In the genomic region with DNA sequence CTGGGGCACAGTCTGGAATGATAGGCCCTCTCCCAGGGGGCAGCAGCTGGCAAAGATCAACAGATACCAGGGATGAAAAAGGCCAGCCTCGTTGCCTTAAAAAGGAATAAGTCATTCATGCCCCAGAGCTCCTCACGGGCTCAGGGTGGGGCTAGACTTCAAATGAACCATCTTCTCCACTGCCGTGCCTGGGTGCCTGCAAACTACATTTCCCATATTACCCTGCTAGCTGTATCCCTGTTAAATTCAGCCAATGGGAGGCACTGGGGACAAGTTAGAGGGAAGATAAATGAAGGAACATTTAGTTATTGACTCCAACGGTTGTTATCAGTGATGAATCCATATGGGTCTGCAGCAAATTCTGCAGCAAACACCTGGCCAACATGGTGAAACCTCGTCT, we compare ENCODE assay signal across 17 cellular contexts.
A peak's percentile ranks its signal among the peaks of the same experiment; 100 is the strongest.
DNase-seq lines count a peak whose midpoint lies in the region; ATAC-seq and TF ChIP-seq lines count a peak whose summit lies in the region.
"Had no signal": no experiment of that assay in that cellular context is flagged by ENCODE, and none has a peak within 500 bp of the region (broad histone marks: within the 10 kb centered on the region; RNA-seq: fewer than 3 reads in every experiment).

No MANE protein-coding gene starts in this region.

- no peak overlapping the region for H3K4me3 ChIP-seq in GM23338
- H3K4me3 ChIP-seq: A549; BLaER1 treated with 17β-estradiol and CSF1 and Interleukin-3, amounts not matched to agents 10 nM and 100 nM had no signal

- peak; percentile 68 for ATAC-seq in GM23338
- peak; percentile 86 for ATAC-seq in WTC11
- ATAC-seq in GM19397 (IDR thresholded peaks at IDR 0.05; ENCODE audit: unreplicated experiment): no peak
- ATAC-seq: A549; CD8-positive, alpha-beta T cell had no signal

- H3K27me3 Mint-ChIP-seq in GM23338 (ENCODE audit: insufficient read depth, low read depth, poor library complexity) (no peaks in the 10 kb centered on the region), WTC11 (ENCODE audit: low read depth) (no peaks in the 10 kb centered on the region; the same call in 1 of the 2 replicates)
- H3K27me3 Mint-ChIP-seq: B cell had no signal

- H3K27ac Mint-ChIP-seq in GM23338: no peak overlapping the region
- no peak overlapping the region for H3K27ac Mint-ChIP-seq in WTC11
- H3K27ac Mint-ChIP-seq: B cell; CD4-positive, alpha-beta T cell; CD8-positive, alpha-beta T cell had no signal

- no peaks in the 10 kb centered on the region for H3K79me2 ChIP-seq in GM23338 (replicated peaks; ENCODE audit: insufficient read depth)

- H3K4me1 Mint-ChIP-seq in GM23338: no peaks in the 10 kb centered on the region
- H3K4me1 Mint-ChIP-seq in WTC11: no peaks in the 10 kb centered on the region
- H3K4me1 Mint-ChIP-seq: B cell had no signal

- DNase-seq in GM23338 (ENCODE audit: low spot score) (peak; percentile 11), WTC11 (ENCODE audit: low spot score) (no peak), iPS-NIHi7 (ENCODE audit: extremely low spot score) (peak; percentile 11), RWPE1 (ENCODE audit: low spot score) (no peak)
- DNase-seq: AML-193; Caco-2; Calu3; CD4-positive, alpha-beta T cell; CD8-positive, alpha-beta T cell; DMS79 treated with DMSO at 0.1 percent for 48 hours; GF-D8 had no signal

- TF ChIP-seq CTCF in GM23338 (conservative IDR thresholded peaks at IDR 0.05; ENCODE audit: low read depth in 2 of 2) (no peak), WTC11 (IDR thresholded peaks at IDR 0.05) (no peak), RWPE1 (conservative IDR thresholded peaks at IDR 0.05; ENCODE audit: low read depth) (no peak)

- peaks cover 4% of the 10 kb centered on the region for H3K9me2 ChIP-seq in GM23338 (ENCODE audit: insufficient read depth)

- H3K4me2 ChIP-seq in GM23338: no peak overlapping the region
- H3K4me2 ChIP-seq: A549; BLaER1 treated with 17β-estradiol and CSF1 and Interleukin-3, amounts not matched to agents 10 nM and 100 nM had no signal

- H3K27ac ChIP-seq in GM23338 (ENCODE audit: low read depth) (no peak overlapping the region), RWPE1 (no peak overlapping the region)
- H3K27ac ChIP-seq: 22Rv1; A549; BLaER1 treated with 17β-estradiol and CSF1 and Interleukin-3, amounts not matched to agents 10 nM and 100 nM; C4-2B had no signal

- no peaks in the 10 kb centered on the region for H3K27me3 ChIP-seq in GM23338 (ENCODE audit: insufficient read depth)
- H3K27me3 ChIP-seq: BLaER1 treated with 17β-estradiol and CSF1 and Interleukin-3, amounts not matched to agents 10 nM and 100 nM had no signal

- no peaks in the 10 kb centered on the region for H3K36me3 Mint-ChIP-seq in GM23338 (ENCODE audit: low read depth)
- no peaks in the 10 kb centered on the region for H3K36me3 Mint-ChIP-seq in WTC11
- H3K36me3 Mint-ChIP-seq: CD8-positive, alpha-beta T cell had no signal

- no peaks in the 10 kb centered on the region for H3K4me1 ChIP-seq in GM23338 (ENCODE audit: insufficient read depth)
- H3K4me1 ChIP-seq: A549; BLaER1 treated with 17β-estradiol and CSF1 and Interleukin-3, amounts not matched to agents 10 nM and 100 nM had no signal

- peak overlapping the region; percentile 83; the same call in 1 of the 2 replicates for H2AFZ ChIP-seq in GM23338

- no peaks in the 10 kb centered on the region for H3F3A ChIP-seq in GM23338 (replicated peaks; ENCODE audit: low read depth)

- POLR2A ChIA-PET in WTC11 (lab: Charles Lee) (no interaction called here), RWPE1 (lab: Yijun Ruan, JAX; ENCODE audit: low non-redundant PET) (no interaction called here)

- CTCF ChIA-PET in WTC11 (lab: Charles Lee) (interaction anchor here (0.7 kb wide), 1 partner anchor 58 kb away, joined by 3 read pairs; no protein-coding TSS in a partner anchor), RWPE1 (lab: Yijun Ruan, JAX) (no interaction called here)

- no peaks in the 10 kb centered on the region for H3K36me3 ChIP-seq in GM23338 (ENCODE audit: insufficient read depth)
- H3K36me3 ChIP-seq: BLaER1 treated with 17β-estradiol and CSF1 and Interleukin-3, amounts not matched to agents 10 nM and 100 nM had no signal

- no peaks in the 10 kb centered on the region for H4K20me1 ChIP-seq in GM23338 (replicated peaks; ENCODE audit: insufficient read depth)
- H4K20me1 ChIP-seq: BLaER1 treated with 17β-estradiol and CSF1 and Interleukin-3, amounts not matched to agents 10 nM and 100 nM had no signal

- H3K4me3 Mint-ChIP-seq in GM23338 (no peak overlapping the region), WTC11 (no peak overlapping the region)
- H3K4me3 Mint-ChIP-seq: B cell; CD4-positive, alpha-beta T cell; CD8-positive, alpha-beta T cell had no signal

- 0 out of 3 replicates have a peak, but pooled peaks cover 8% of the 10 kb centered on the region for H3K9me3 Mint-ChIP-seq in GM23338
- peaks cover 13% of the 10 kb centered on the region for H3K9me3 Mint-ChIP-seq in WTC11
- H3K9me3 Mint-ChIP-seq: CD4-positive, alpha-beta T cell; CD8-positive, alpha-beta T cell had no signal

TF ChIP-seq in GM23338, 12 proteins besides CTCF, POLR2A, EP300 and RAD21 (continues in another document):
- TF ChIP-seq ZNF331 (CRISPR knock-in tag; IDR thresholded peaks at IDR 0.05; ENCODE audit: low read depth) (no peak), JUNB (IDR thresholded peaks at IDR 0.05; ENCODE audit: unreplicated experiment) (no peak), EZH2 (IDR thresholded peaks at IDR 0.05; ENCODE audit: low read depth, unreplicated experiment) (no peak)

TF ChIP-seq in WTC11, 78 proteins besides CTCF, POLR2A, EP300 and RAD21 (continues in another document):
- no peak for TF ChIP-seq ETV6 (CRISPR knock-in tag; IDR thresholded peaks at IDR 0.05)
- no peak for TF ChIP-seq IRF2 (CRISPR knock-in tag; IDR thresholded peaks at IDR 0.05; ENCODE audit: borderline replicate concordance, low read depth)
- TF ChIP-seq, protein P1, sequence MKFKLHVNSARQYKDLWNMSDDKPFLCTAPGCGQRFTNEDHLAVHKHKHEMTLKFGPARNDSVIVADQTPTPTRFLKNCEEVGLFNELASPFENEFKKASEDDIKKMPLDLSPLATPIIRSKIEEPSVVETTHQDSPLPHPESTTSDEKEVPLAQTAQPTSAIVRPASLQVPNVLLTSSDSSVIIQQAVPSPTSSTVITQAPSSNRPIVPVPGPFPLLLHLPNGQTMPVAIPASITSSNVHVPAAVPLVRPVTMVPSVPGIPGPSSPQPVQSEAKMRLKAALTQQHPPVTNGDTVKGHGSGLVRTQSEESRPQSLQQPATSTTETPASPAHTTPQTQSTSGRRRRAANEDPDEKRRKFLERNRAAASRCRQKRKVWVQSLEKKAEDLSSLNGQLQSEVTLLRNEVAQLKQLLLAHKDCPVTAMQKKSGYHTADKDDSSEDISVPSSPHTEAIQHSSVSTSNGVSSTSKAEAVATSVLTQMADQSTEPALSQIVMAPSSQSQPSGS (CRISPR knock-in tag; IDR thresholded peaks at IDR 0.05; ENCODE audit: borderline replicate concordance, low read depth): no peak
- no peak for TF ChIP-seq NR3C1 (CRISPR knock-in tag; conservative IDR thresholded peaks at IDR 0.05; ENCODE audit: low read depth)
- TF ChIP-seq CREM (CRISPR knock-in tag; IDR thresholded peaks at IDR 0.05): no peak
- TF ChIP-seq, protein P2, sequence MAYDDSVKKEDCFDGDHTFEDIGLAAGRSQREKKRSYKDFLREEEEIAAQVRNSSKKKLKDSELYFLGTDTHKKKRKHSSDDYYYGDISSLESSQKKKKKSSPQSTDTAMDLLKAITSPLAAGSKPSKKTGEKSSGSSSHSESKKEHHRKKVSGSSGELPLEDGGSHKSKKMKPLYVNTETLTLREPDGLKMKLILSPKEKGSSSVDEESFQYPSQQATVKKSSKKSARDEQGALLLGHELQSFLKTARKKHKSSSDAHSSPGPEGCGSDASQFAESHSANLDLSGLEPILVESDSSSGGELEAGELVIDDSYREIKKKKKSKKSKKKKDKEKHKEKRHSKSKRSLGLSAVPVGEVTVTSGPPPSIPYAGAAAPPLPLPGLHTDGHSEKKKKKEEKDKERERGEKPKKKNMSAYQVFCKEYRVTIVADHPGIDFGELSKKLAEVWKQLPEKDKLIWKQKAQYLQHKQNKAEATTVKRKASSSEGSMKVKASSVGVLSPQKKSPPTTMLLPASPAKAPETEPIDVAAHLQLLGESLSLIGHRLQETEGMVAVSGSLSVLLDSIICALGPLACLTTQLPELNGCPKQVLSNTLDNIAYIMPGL (CRISPR knock-in tag; IDR thresholded peaks at IDR 0.05): no peak
- TF ChIP-seq, protein P3, sequence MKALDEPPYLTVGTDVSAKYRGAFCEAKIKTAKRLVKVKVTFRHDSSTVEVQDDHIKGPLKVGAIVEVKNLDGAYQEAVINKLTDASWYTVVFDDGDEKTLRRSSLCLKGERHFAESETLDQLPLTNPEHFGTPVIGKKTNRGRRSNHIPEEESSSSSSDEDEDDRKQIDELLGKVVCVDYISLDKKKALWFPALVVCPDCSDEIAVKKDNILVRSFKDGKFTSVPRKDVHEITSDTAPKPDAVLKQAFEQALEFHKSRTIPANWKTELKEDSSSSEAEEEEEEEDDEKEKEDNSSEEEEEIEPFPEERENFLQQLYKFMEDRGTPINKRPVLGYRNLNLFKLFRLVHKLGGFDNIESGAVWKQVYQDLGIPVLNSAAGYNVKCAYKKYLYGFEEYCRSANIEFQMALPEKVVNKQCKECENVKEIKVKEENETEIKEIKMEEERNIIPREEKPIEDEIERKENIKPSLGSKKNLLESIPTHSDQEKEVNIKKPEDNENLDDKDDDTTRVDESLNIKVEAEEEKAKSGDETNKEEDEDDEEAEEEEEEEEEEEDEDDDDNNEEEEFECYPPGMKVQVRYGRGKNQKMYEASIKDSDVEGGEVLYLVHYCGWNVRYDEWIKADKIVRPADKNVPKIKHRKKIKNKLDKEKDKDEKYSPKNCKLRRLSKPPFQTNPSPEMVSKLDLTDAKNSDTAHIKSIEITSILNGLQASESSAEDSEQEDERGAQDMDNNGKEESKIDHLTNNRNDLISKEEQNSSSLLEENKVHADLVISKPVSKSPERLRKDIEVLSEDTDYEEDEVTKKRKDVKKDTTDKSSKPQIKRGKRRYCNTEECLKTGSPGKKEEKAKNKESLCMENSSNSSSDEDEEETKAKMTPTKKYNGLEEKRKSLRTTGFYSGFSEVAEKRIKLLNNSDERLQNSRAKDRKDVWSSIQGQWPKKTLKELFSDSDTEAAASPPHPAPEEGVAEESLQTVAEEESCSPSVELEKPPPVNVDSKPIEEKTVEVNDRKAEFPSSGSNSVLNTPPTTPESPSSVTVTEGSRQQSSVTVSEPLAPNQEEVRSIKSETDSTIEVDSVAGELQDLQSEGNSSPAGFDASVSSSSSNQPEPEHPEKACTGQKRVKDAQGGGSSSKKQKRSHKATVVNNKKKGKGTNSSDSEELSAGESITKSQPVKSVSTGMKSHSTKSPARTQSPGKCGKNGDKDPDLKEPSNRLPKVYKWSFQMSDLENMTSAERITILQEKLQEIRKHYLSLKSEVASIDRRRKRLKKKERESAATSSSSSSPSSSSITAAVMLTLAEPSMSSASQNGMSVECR (CRISPR knock-in tag; IDR thresholded peaks at IDR 0.05; ENCODE audit: borderline replicate concordance): no peak
- no peak for TF ChIP-seq ZNF423 (CRISPR knock-in tag; IDR thresholded peaks at IDR 0.05)
- TF ChIP-seq NFE2L1 (CRISPR knock-in tag; IDR thresholded peaks at IDR 0.05): no peak
- no peak for TF ChIP-seq NFATC4 (CRISPR knock-in tag; IDR thresholded peaks at IDR 0.05)
- TF ChIP-seq CREB1 (CRISPR knock-in tag; IDR thresholded peaks at IDR 0.05): no peak
- no peak for TF ChIP-seq RELA (CRISPR knock-in tag; IDR thresholded peaks at IDR 0.05; ENCODE audit: borderline replicate concordance)

Comparison
In these comparisons a context has a peak if more than half of its experiments do, and no peak if none do; other contexts are left out.
1. DNase-seq: peak in GM23338 (single experiment) and iPS-NIHi7 (single experiment); none in WTC11 (single experiment) and RWPE1 (single experiment).